8 cellular contexts compared by ENCODE assay signal in genomic region chr1:10339815-10340214, GRCh38. TPM values are rescaled to one million over a fixed set of nuclear protein-coding genes. Genes with fewer than 3 reads are reported as not detected.
A peak's percentile ranks its signal among the peaks of the same experiment; 100 is the strongest.
DNase-seq lines count a peak whose midpoint lies in the region; TF ChIP-seq lines count a peak whose summit lies in the region.

No MANE protein-coding gene starts in this region.

- H3K4me1 Mint-ChIP-seq in neural crest cell, result peaks cover 10% of the 10 kb centered on the region
- H3K4me1 Mint-ChIP-seq in activated naive CD4-positive, alpha-beta T cell treated with anti-CD3 and anti-CD28 coated beads, Interleukin-2, amount 10 ng/mL, durations not matched to agents 7 days and 5 days, result no peaks in the 10 kb centered on the region

- H2AFZ ChIP-seq in PC-9, result no peak overlapping the region

- peak overlapping the region; percentile 28 for H3K4me3 Mint-ChIP-seq in neural crest cell
- H3K4me3 Mint-ChIP-seq in activated naive CD4-positive, alpha-beta T cell treated with anti-CD3 and anti-CD28 coated beads, Interleukin-2, amount 10 ng/mL, durations not matched to agents 7 days and 5 days, result no peak overlapping the region

- H3K27ac Mint-ChIP-seq in neural crest cell (ENCODE audit: unreplicated experiment), result peak overlapping the region; percentile 98
- H3K27ac Mint-ChIP-seq in activated naive CD4-positive, alpha-beta T cell treated with anti-CD3 and anti-CD28 coated beads, Interleukin-2, amount 10 ng/mL, durations not matched to agents 7 days and 5 days, result no peak overlapping the region

- CTCF ChIA-PET in PC-9 (lab: Charles Lee), result no interaction called here
- CTCF ChIA-PET in activated naive CD4-positive, alpha-beta T cell treated with anti-CD3 and anti-CD28 coated beads, Interleukin-2, amount 10 ng/mL, durations not matched to agents 7 days and 5 days (lab: Charles Lee), result interaction anchor here (1.1 to 4.0 kb wide), 3 partner anchors 127 to 135 kb away, joined by 3 to 19 read pairs (median 3); partner anchors contain the start of gene KIF1B

- H4K20me1 ChIP-seq in PC-9 (ENCODE audit: insufficient read depth), result no peaks in the 10 kb centered on the region

- POLR2A ChIA-PET in PC-9 (lab: Charles Lee; ENCODE audit: unreplicated experiment), result no interaction called here

- peak; percentile 33 for DNase-seq in EL
- peak; percentile 36 to 52 for DNase-seq in PC-9
- peak; percentile 89 for DNase-seq in fibroblast of the aortic adventitia (ENCODE audit: low read depth)
- DNase-seq in neural crest cell (ENCODE audit: low read depth, low spot score), result peak; percentile 31
- no peak for DNase-seq in NCI-H345 (lab: John Stamatoyannopoulos, UW)
- no peak for DNase-seq in NCI-H1436 (lab: John Stamatoyannopoulos, UW)
- DNase-seq in tibial artery, result no peak
- no peak for DNase-seq in activated naive CD4-positive, alpha-beta T cell treated with anti-CD3 and anti-CD28 coated beads, Interleukin-2, amount 10 ng/mL, durations not matched to agents 7 days and 5 days

- H3K9me2 ChIP-seq in PC-9 (ENCODE audit: insufficient read depth), result no peaks in the 10 kb centered on the region

- no peaks in the 10 kb centered on the region for H3K27me3 Mint-ChIP-seq in neural crest cell (ENCODE audit: low read depth)
- H3K27me3 Mint-ChIP-seq in activated naive CD4-positive, alpha-beta T cell treated with anti-CD3 and anti-CD28 coated beads, Interleukin-2, amount 10 ng/mL, durations not matched to agents 7 days and 5 days, result no peaks in the 10 kb centered on the region

- intact Hi-C loops in PC-9 (cut with micrococcal nuclease; ENCODE audit: unreplicated experiment), result loop anchor here (2.0 kb wide), 1 partner anchor 129 kb away; the partner anchor contains the start of gene KIF1B
- intact Hi-C loops in tibial artery (cut with DNase I; ENCODE audit: low total_unique reads), result loop anchor here (10.0 kb wide), 2 partner anchors 135 to 395 kb away; partner anchors contain the start of genes LZIC and NMNAT1

- H3K4me3 ChIP-seq in PC-9, result no peak overlapping the region
- peak overlapping the region; percentile 23 for H3K4me3 ChIP-seq in fibroblast of the aortic adventitia (ENCODE audit: low read depth, low read length)
- H3K4me3 ChIP-seq in tibial artery, result no peak overlapping the region

- no peaks in the 10 kb centered on the region for H3K9me3 ChIP-seq in PC-9 (ENCODE audit: insufficient read depth, low read depth)
- no peaks in the 10 kb centered on the region for H3K9me3 ChIP-seq in tibial artery

- H3K27ac ChIP-seq in PC-9, result no peak overlapping the region
- no peak overlapping the region for H3K27ac ChIP-seq in tibial artery

- no peak for TF ChIP-seq CTCF in PC-9 (conservative IDR thresholded peaks at IDR 0.05)
- TF ChIP-seq CTCF in fibroblast of the aortic adventitia (IDR thresholded peaks at IDR 0.05; ENCODE audit: insufficient read depth, low read length), result no peak
- TF ChIP-seq CTCF in neural crest cell (conservative IDR thresholded peaks at IDR 0.05), result no peak
- no peak for TF ChIP-seq CTCF in tibial artery (IDR thresholded peaks at IDR 0.05)

- H3K4me2 ChIP-seq in PC-9, result no peak overlapping the region

- BruUV-seq in PC-9 (replicated peaks; lab: Mats Ljungman, UMichigan), result no TSS peak

- H3K27me3 ChIP-seq in PC-9 (ENCODE audit: insufficient read depth, low read depth), result no peaks in the 10 kb centered on the region
- no peaks in the 10 kb centered on the region for H3K27me3 ChIP-seq in tibial artery

- H3K36me3 Mint-ChIP-seq in neural crest cell (ENCODE audit: low read depth), result peaks cover 19% of the 10 kb centered on the region
- peaks cover 2% of the 10 kb centered on the region for H3K36me3 Mint-ChIP-seq in activated naive CD4-positive, alpha-beta T cell treated with anti-CD3 and anti-CD28 coated beads, Interleukin-2, amount 10 ng/mL, durations not matched to agents 7 days and 5 days

- H3K9me3 Mint-ChIP-seq in neural crest cell, result no peaks in the 10 kb centered on the region
- H3K9me3 Mint-ChIP-seq in activated naive CD4-positive, alpha-beta T cell treated with anti-CD3 and anti-CD28 coated beads, Interleukin-2, amount 10 ng/mL, durations not matched to agents 7 days and 5 days, result no peaks in the 10 kb centered on the region

- H3K79me2 ChIP-seq in PC-9 (ENCODE audit: low read depth), result no peaks in the 10 kb centered on the region

- H3F3A ChIP-seq in PC-9 (ENCODE audit: insufficient read depth, low read depth), result no peaks in the 10 kb centered on the region

- no peaks in the 10 kb centered on the region for H3K36me3 ChIP-seq in PC-9 (ENCODE audit: low read depth)
- peaks cover 71 to 90% (median 74%) of the 10 kb centered on the region in 3 donors for H3K36me3 ChIP-seq in tibial artery

- H3K4me1 ChIP-seq in PC-9 (replicated peaks; ENCODE audit: insufficient read depth) (0 out of 2 replicates have a peak, but pooled peaks cover 17% of the 10 kb centered on the region), tibial artery (no peaks in the 10 kb centered on the region)

RNA-seq across cellular contexts. Expression of gene PGD, which starts 59.0 kb away (rescaled TPM):
- total RNA-seq in PC-9 (2021) (526 and 559 TPM in 2 replicates), fibroblast of the aortic adventitia (ENCODE audit: low replicate concordance) (108 and 494 TPM in 2 replicates), neural crest cell (484 and 496 TPM in 2 replicates)

Comparison
In these comparisons a context has a peak if more than half of its experiments do, and no peak if none do; other contexts are left out.
1. DNase-seq: peak in EL (single experiment), PC-9 (2 of 2), fibroblast of the aortic adventitia (single experiment) and neural crest cell (single experiment); none in NCI-H345 (single experiment), NCI-H1436 (single experiment), tibial artery (0 of 2) and activated naive CD4-positive, alpha-beta T cell treated with anti-CD3 and anti-CD28 coated beads, Interleukin-2, amount 10 ng/mL, durations not matched to agents 7 days and 5 days (single experiment).